In genomic region chr6:100891079-100891478, GRCh38 we compare ENCODE assay signal across 1 cellular context.
A peak's percentile ranks its signal among the peaks of the same experiment; 100 is the strongest.
TF ChIP-seq lines count a peak whose summit lies in the region.

No MANE protein-coding gene starts in this region.

TF ChIP-seq in K562, 482 proteins besides CTCF, POLR2A, EP300 and RAD21 (continued from another document and continues in another):
- TF ChIP-seq MAFG (tag; conservative IDR thresholded peaks at IDR 0.05) (no peak), HDAC3 (IDR thresholded peaks at IDR 0.05; ENCODE audit: borderline replicate concordance, partially characterized antibody) (no peak), THRAP3 (IDR thresholded peaks at IDR 0.05; ENCODE audit: borderline replicate concordance) (no peak), FOXA1 (IDR thresholded peaks at IDR 0.05; ENCODE audit: borderline replicate concordance) (no peak), GTF2F1 (IDR thresholded peaks at IDR 0.05; ENCODE audit: low read depth, low read length) (no peak), ZNF436 (CRISPR knock-in tag; IDR thresholded peaks at IDR 0.05) (no peak), ZNF384 (IDR thresholded peaks at IDR 0.05; ENCODE audit: low read depth, low read length) (no peak), BDP1 (IDR thresholded peaks at IDR 0.05; ENCODE audit: insufficient read depth, insufficient read length) (no peak), ZBTB8A (IDR thresholded peaks at IDR 0.05; ENCODE audit: partially characterized antibody) (no peak), SIX5 (IDR thresholded peaks at IDR 0.05; ENCODE audit: borderline replicate concordance in 1 of 2, insufficient read depth in 1 of 2, low read depth in 1 of 2, low read length in 2 of 2) (no peak), BACH1 (tag; IDR thresholded peaks at IDR 0.05) (no peak), ZNF23 (CRISPR knock-in tag; IDR thresholded peaks at IDR 0.05) (no peak), HNRNPLL (IDR thresholded peaks at IDR 0.05; ENCODE audit: low read depth, low read length, poor library complexity, severe bottlenecking) (no peak), ZNF316 (IDR thresholded peaks at IDR 0.05) (no peak), NCOA1 (IDR thresholded peaks at IDR 0.05; ENCODE audit: low read depth) (no peak), FOXA3 (CRISPR knock-in tag; conservative IDR thresholded peaks at IDR 0.05 in 1 of 2, IDR thresholded peaks at IDR 0.05 in 1 of 2) (peak in 1 of 2 experiments; percentile 92; a peak in 2 of 4 replicates), IFI16 (CRISPR knock-in tag; IDR thresholded peaks at IDR 0.05) (no peak), NR2C2 (CRISPR knock-in tag; IDR thresholded peaks at IDR 0.05) (no peak), NR2C2 (tag; IDR thresholded peaks at IDR 0.05) (no peak), CTBP1 (IDR thresholded peaks at IDR 0.05; ENCODE audit: borderline replicate concordance) (no peak), ZNF224 (CRISPR knock-in tag; IDR thresholded peaks at IDR 0.05) (no peak), NFIC (IDR thresholded peaks at IDR 0.05) (peak; percentile 41; the same call in 1 of the 2 replicates), GTF2B (IDR thresholded peaks at IDR 0.05; ENCODE audit: extremely low read depth, insufficient read length) (no peak), TEAD4 (IDR thresholded peaks at IDR 0.05; ENCODE audit: low read length) (peak; percentile 86), TEAD4 (CRISPR knock-in tag; IDR thresholded peaks at IDR 0.05; ENCODE audit: borderline replicate concordance) (no peak), KLF6 (CRISPR knock-in tag; IDR thresholded peaks at IDR 0.05; ENCODE audit: borderline replicate concordance) (no peak), ETV1 (tag; conservative IDR thresholded peaks at IDR 0.05; ENCODE audit: low read depth) (no peak), RBM14 (IDR thresholded peaks at IDR 0.05; ENCODE audit: borderline replicate concordance, insufficient read depth, low read depth, low read length) (no peak), SRSF1 (IDR thresholded peaks at IDR 0.05; ENCODE audit: low read depth, low read length) (no peak), E2F5 (CRISPR knock-in tag; IDR thresholded peaks at IDR 0.05) (no peak), CBFA2T2 (conservative IDR thresholded peaks at IDR 0.05) (peak; percentile 75), TAL1 (IDR thresholded peaks at IDR 0.05) (peak; percentile 88), HBP1 (CRISPR knock-in tag; IDR thresholded peaks at IDR 0.05) (no peak), ZBTB33 (CRISPR knock-in tag; IDR thresholded peaks at IDR 0.05) (no peak), DPF2 (IDR thresholded peaks at IDR 0.05) (peak; percentile 80), DACH1 (IDR thresholded peaks at IDR 0.05; ENCODE audit: partially characterized antibody) (peak; percentile 82), STAG1 (CRISPR knock-in tag; IDR thresholded peaks at IDR 0.05; ENCODE audit: borderline replicate concordance) (no peak), CAMTA2 (CRISPR knock-in tag; conservative IDR thresholded peaks at IDR 0.05) (no peak), HDAC1 (IDR thresholded peaks at IDR 0.05) (no peak), MECOM (CRISPR knock-in tag; IDR thresholded peaks at IDR 0.05) (no peak), FOXJ2 (tag; IDR thresholded peaks at IDR 0.05) (0 out of 2 replicates have a peak, but pooled peaks have one; percentile 37), CEBPB (tag; IDR thresholded peaks at IDR 0.05) (no peak), TRIM25 (IDR thresholded peaks at IDR 0.05; ENCODE audit: borderline replicate concordance) (no peak), FOXM1 (IDR thresholded peaks at IDR 0.05; ENCODE audit: low read depth) (peak; percentile 52; the same call in 1 of the 2 replicates), FOXM1 (CRISPR knock-in tag; IDR thresholded peaks at IDR 0.05; ENCODE audit: low read depth) (no peak), BRF1 (IDR thresholded peaks at IDR 0.05; ENCODE audit: borderline replicate concordance, extremely low read depth, insufficient read length) (no peak), MAX (CRISPR knock-in tag; IDR thresholded peaks at IDR 0.05) (no peak), E2F3 (CRISPR knock-in tag; IDR thresholded peaks at IDR 0.05) (no peak), STAT5A (IDR thresholded peaks at IDR 0.05; ENCODE audit: borderline replicate concordance, low read length) (peak; percentile 25; the same call in 1 of the 2 replicates), RUNX1 (IDR thresholded peaks at IDR 0.05; ENCODE audit: low read depth) (no peak), POLR2H (tag; IDR thresholded peaks at IDR 0.05; ENCODE audit: low read depth) (no peak), KDM1A (IDR thresholded peaks at IDR 0.05) (0 out of 4 replicates have a peak, but pooled peaks of 1 of the 2 experiments have one; percentile 18), SMAD1 (IDR thresholded peaks at IDR 0.05; ENCODE audit: low read depth, low read length, partially characterized antibody) (no peak)
- TF ChIP-seq, protein P1, sequence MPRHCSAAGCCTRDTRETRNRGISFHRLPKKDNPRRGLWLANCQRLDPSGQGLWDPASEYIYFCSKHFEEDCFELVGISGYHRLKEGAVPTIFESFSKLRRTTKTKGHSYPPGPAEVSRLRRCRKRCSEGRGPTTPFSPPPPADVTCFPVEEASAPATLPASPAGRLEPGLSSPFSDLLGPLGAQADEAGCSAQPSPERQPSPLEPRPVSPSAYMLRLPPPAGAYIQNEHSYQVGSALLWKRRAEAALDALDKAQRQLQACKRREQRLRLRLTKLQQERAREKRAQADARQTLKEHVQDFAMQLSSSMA (CRISPR knock-in tag; IDR thresholded peaks at IDR 0.05), result no peak
- TF ChIP-seq, protein P2, sequence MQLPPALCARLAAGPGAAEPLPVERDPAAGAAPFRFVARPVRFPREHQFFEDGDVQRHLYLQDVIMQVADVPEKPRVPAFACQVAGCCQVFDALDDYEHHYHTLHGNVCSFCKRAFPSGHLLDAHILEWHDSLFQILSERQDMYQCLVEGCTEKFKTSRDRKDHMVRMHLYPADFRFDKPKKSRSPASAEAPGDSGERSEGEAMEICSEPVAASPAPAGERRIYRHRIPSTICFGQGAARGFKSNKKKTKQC (CRISPR knock-in tag; IDR thresholded peaks at IDR 0.05), result no peak
- TF ChIP-seq, protein P3, sequence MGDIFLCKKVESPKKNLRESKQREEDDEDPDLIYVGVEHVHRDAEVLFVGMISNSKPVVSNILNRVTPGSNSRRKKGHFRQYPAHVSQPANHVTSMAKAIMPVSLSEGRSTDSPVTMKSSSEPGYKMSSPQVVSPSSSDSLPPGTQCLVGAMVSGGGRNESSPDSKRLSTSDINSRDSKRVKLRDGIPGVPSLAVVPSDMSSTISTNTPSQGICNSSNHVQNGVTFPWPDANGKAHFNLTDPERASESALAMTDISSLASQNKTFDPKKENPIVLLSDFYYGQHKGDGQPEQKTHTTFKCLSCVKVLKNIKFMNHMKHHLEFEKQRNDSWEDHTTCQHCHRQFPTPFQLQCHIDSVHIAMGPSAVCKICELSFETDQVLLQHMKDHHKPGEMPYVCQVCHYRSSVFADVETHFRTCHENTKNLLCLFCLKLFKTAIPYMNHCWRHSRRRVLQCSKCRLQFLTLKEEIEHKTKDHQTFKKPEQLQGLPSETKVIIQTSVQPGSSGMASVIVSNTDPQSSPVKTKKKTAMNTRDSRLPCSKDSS (IDR thresholded peaks at IDR 0.05; ENCODE audit: low read depth, partially characterized antibody), result no peak
- TF ChIP-seq, protein P4, sequence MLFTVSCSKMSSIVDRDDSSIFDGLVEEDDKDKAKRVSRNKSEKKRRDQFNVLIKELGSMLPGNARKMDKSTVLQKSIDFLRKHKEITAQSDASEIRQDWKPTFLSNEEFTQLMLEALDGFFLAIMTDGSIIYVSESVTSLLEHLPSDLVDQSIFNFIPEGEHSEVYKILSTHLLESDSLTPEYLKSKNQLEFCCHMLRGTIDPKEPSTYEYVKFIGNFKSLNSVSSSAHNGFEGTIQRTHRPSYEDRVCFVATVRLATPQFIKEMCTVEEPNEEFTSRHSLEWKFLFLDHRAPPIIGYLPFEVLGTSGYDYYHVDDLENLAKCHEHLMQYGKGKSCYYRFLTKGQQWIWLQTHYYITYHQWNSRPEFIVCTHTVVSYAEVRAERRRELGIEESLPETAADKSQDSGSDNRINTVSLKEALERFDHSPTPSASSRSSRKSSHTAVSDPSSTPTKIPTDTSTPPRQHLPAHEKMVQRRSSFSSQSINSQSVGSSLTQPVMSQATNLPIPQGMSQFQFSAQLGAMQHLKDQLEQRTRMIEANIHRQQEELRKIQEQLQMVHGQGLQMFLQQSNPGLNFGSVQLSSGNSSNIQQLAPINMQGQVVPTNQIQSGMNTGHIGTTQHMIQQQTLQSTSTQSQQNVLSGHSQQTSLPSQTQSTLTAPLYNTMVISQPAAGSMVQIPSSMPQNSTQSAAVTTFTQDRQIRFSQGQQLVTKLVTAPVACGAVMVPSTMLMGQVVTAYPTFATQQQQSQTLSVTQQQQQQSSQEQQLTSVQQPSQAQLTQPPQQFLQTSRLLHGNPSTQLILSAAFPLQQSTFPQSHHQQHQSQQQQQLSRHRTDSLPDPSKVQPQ (CRISPR knock-in tag; IDR thresholded peaks at IDR 0.05; ENCODE audit: borderline replicate concordance), result no peak
- TF ChIP-seq, protein P5, sequence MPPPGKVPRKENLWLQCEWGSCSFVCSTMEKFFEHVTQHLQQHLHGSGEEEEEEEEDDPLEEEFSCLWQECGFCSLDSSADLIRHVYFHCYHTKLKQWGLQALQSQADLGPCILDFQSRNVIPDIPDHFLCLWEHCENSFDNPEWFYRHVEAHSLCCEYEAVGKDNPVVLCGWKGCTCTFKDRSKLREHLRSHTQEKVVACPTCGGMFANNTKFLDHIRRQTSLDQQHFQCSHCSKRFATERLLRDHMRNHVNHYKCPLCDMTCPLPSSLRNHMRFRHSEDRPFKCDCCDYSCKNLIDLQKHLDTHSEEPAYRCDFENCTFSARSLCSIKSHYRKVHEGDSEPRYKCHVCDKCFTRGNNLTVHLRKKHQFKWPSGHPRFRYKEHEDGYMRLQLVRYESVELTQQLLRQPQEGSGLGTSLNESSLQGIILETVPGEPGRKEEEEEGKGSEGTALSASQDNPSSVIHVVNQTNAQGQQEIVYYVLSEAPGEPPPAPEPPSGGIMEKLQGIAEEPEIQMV (tag; conservative IDR thresholded peaks at IDR 0.05; ENCODE audit: low read depth), result no peak
